7 cellular contexts compared by ENCODE assay signal in genomic region chr20:64083380-64084208, GRCh38. TPM values are rescaled to one million over a fixed set of nuclear protein-coding genes. Genes with fewer than 3 reads are reported as not detected.
DNase-seq lines count a peak whose midpoint lies in the region; ATAC-seq, FAIRE-seq and TF ChIP-seq lines count a peak whose summit lies in the region.

No MANE protein-coding gene starts in this region.

- H3K36me3 Mint-ChIP-seq in WTC11, result no peaks in the 10 kb centered on the region

- H3K27ac Mint-ChIP-seq in WTC11, result no peak overlapping the region

- intact Hi-C loops in kidney (cut with DNase I), result no loop called here

- no peak overlapping the region for H3K27ac ChIP-seq in kidney (ENCODE audit: low read depth in 2 of 2, low read length in 2 of 2)

- no peak for TF ChIP-seq POLR2A in GM12892 (IDR thresholded peaks at IDR 0.05; ENCODE audit: low read depth, low read length)

- ATAC-seq in WTC11, result peak; percentile 47
- no peak for ATAC-seq in HG02840 (IDR thresholded peaks at IDR 0.05; ENCODE audit: low FRiP score, unreplicated experiment)

- DNase-seq in GM12892 (ENCODE audit: insufficient read length) (no peak), NCI-H2196 treated with DMSO at 0.1 percent for 48 hours (lab: John Stamatoyannopoulos, UW; ENCODE audit: unreplicated experiment) (peak; percentile 77), WTC11 (ENCODE audit: low spot score) (peak; percentile 82), cerebellar cortex (ENCODE audit: low spot score) (peak; percentile 75), kidney (peak; percentile 86)
- DNase-seq in stimulated activated CD4-positive, alpha-beta T cell treated with anti-CD3 and anti-CD28 coated beads, Interleukin-1b, Interleukin-23, amount 100 ng/mL, for 24 hours (ENCODE audit: low read depth in 4 of 4, low spot score in 1 of 4), result peak in 3 of 4 experiments; percentile 47 to 69 (median 58)

- no peaks in the 10 kb centered on the region for H3K9me3 ChIP-seq in kidney (ENCODE audit: control insufficient read depth in 1 of 2, low read length in 2 of 2)

- H3K27me3 Mint-ChIP-seq in WTC11 (ENCODE audit: low read depth), result peaks cover 59% of the 10 kb centered on the region

- peak overlapping the region; percentile 63 for H3K4me3 Mint-ChIP-seq in WTC11

- TF ChIP-seq CTCF in WTC11 (IDR thresholded peaks at IDR 0.05) (no peak), kidney (IDR thresholded peaks at IDR 0.05; ENCODE audit: borderline replicate concordance, extremely low read depth, insufficient read depth) (peak; percentile 52)

- H3K4me1 ChIP-seq in kidney (ENCODE audit: control insufficient read depth in 1 of 2, insufficient read depth in 1 of 2, low read depth in 1 of 2, low read length in 2 of 2), result peaks cover under 1 to 16% of the 10 kb centered on the region in 2 donors

- H3K9me3 Mint-ChIP-seq in WTC11, result 0 out of 2 replicates have a peak, but pooled peaks cover 3% of the 10 kb centered on the region

- FAIRE-seq in GM12892 (lab: Jason Lieb, UNC) (peak; percentile 79), kidney (lab: Jason Lieb, UNC) (no peak)

- CTCF ChIA-PET in WTC11 (lab: Charles Lee), result interaction anchor here (0.6 to 5.6 kb wide), 38 partner anchors 8 to 500 kb away, joined by 3 to 119 read pairs (median 5); partner anchors contain the start of genes C20orf204, PCMTD2, PRPF6 and SAMD10

- POLR2A ChIA-PET in WTC11 (lab: Charles Lee), result interaction anchor here (1.0 kb wide), 1 partner anchor 37 kb away, joined by 3 read pairs; no protein-coding TSS in a partner anchor

- H3K9ac ChIP-seq in kidney (ENCODE audit: low read length in 2 of 2), result no peak overlapping the region

- H3K36me3 ChIP-seq in kidney (ENCODE audit: control insufficient read depth in 1 of 2, insufficient read depth in 2 of 2, low read length in 2 of 2), result no peaks in the 10 kb centered on the region

- peak overlapping the region in 1 of 2 donors; percentile 35 for H3K4me3 ChIP-seq in kidney (ENCODE audit: low read length in 2 of 2)

- peaks cover 27% of the 10 kb centered on the region for H3K4me1 Mint-ChIP-seq in WTC11

TF ChIP-seq in WTC11, 78 proteins besides CTCF, POLR2A, EP300 and RAD21 (continues in another document):
- TF ChIP-seq JAZF1 (CRISPR knock-in tag; IDR thresholded peaks at IDR 0.05) (no peak), ZSCAN18 (CRISPR knock-in tag; IDR thresholded peaks at IDR 0.05) (no peak), ELF4 (CRISPR knock-in tag; IDR thresholded peaks at IDR 0.05; ENCODE audit: low read depth) (no peak), AFF4 (CRISPR knock-in tag; IDR thresholded peaks at IDR 0.05; ENCODE audit: borderline replicate concordance) (no peak), TCF7 (CRISPR knock-in tag; IDR thresholded peaks at IDR 0.05; ENCODE audit: low read depth) (0 out of 2 replicates have a peak, but pooled peaks have one; percentile 57), NR2C2 (CRISPR knock-in tag; IDR thresholded peaks at IDR 0.05) (no peak), TEAD1 (CRISPR knock-in tag; IDR thresholded peaks at IDR 0.05) (no peak), ZNF219 (CRISPR knock-in tag; IDR thresholded peaks at IDR 0.05; ENCODE audit: borderline replicate concordance) (no peak), NFATC4 (CRISPR knock-in tag; IDR thresholded peaks at IDR 0.05) (no peak), NFYB (CRISPR knock-in tag; conservative IDR thresholded peaks at IDR 0.05; ENCODE audit: low read depth) (no peak), MXD4 (CRISPR knock-in tag; IDR thresholded peaks at IDR 0.05; ENCODE audit: borderline replicate concordance) (no peak), ESRRA (CRISPR knock-in tag; IDR thresholded peaks at IDR 0.05; ENCODE audit: borderline replicate concordance) (no peak)
- TF ChIP-seq, protein P1, sequence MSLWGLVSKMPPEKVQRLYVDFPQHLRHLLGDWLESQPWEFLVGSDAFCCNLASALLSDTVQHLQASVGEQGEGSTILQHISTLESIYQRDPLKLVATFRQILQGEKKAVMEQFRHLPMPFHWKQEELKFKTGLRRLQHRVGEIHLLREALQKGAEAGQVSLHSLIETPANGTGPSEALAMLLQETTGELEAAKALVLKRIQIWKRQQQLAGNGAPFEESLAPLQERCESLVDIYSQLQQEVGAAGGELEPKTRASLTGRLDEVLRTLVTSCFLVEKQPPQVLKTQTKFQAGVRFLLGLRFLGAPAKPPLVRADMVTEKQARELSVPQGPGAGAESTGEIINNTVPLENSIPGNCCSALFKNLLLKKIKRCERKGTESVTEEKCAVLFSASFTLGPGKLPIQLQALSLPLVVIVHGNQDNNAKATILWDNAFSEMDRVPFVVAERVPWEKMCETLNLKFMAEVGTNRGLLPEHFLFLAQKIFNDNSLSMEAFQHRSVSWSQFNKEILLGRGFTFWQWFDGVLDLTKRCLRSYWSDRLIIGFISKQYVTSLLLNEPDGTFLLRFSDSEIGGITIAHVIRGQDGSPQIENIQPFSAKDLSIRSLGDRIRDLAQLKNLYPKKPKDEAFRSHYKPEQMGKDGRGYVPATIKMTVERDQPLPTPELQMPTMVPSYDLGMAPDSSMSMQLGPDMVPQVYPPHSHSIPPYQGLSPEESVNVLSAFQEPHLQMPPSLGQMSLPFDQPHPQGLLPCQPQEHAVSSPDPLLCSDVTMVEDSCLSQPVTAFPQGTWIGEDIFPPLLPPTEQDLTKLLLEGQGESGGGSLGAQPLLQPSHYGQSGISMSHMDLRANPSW (CRISPR knock-in tag; conservative IDR thresholded peaks at IDR 0.05; ENCODE audit: low read depth), result no peak
- TF ChIP-seq, protein P2, sequence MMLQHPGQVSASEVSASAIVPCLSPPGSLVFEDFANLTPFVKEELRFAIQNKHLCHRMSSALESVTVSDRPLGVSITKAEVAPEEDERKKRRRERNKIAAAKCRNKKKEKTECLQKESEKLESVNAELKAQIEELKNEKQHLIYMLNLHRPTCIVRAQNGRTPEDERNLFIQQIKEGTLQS (CRISPR knock-in tag; conservative IDR thresholded peaks at IDR 0.05), result no peak

RNA-seq across cellular contexts. Expression of gene LKAAEAR1, which starts 0.6 kb away (rescaled TPM):
- not detected for polyA plus RNA-seq in GM12892 (2012; ENCODE audit: missing spikeins)
- total RNA-seq in WTC11 (2021), result 0.53 to 1.7 TPM (median 0.73 TPM) in 3 replicates
- total RNA-seq in kidney, result 0.31 TPM
- polyA plus RNA-seq in kidney (ENCODE audit: insufficient read depth, low read depth, low replicate concordance), result not detected

RNA-seq across cellular contexts. Expression of gene OPRL1, which starts 3.7 kb away (rescaled TPM):
- polyA plus RNA-seq in GM12892 (2012; ENCODE audit: missing spikeins), result 0.23 TPM
- total RNA-seq in WTC11 (2021) (1.7 to 2.2 TPM (median 2.0 TPM) in 3 replicates), kidney (1.2 TPM)
- 0.39 TPM for polyA plus RNA-seq in kidney (ENCODE audit: insufficient read depth, low read depth, low replicate concordance)

RNA-seq across cellular contexts. Expression of gene RGS19, which starts 4.3 kb away (rescaled TPM):
- polyA plus RNA-seq in GM12892 (2012; ENCODE audit: missing spikeins), result 14.0 TPM
- total RNA-seq in WTC11 (2021), result 13.8 to 15.9 TPM (median 15.1 TPM) in 3 replicates
- total RNA-seq in kidney, result 20.2 TPM
- polyA plus RNA-seq in kidney (ENCODE audit: insufficient read depth, low read depth, low replicate concordance), result 6.8 TPM

RNA-seq across cellular contexts. Expression of gene TCEA2, which starts 20.6 kb away (rescaled TPM):
- 10.4 TPM for polyA plus RNA-seq in GM12892 (2012; ENCODE audit: missing spikeins)
- total RNA-seq in WTC11 (2021) (55.8 to 63.6 TPM (median 63.5 TPM) in 3 replicates), kidney (53.8 TPM)
- 90.9 TPM for polyA plus RNA-seq in kidney (ENCODE audit: insufficient read depth, low read depth, low replicate concordance)

RNA-seq across cellular contexts. Expression of gene NPBWR2, which starts 23.8 kb away (rescaled TPM):
- not detected for polyA plus RNA-seq in GM12892 (2012; ENCODE audit: missing spikeins)
- total RNA-seq in WTC11 (2021) (not detected in 3 replicates), kidney (not detected)
- polyA plus RNA-seq in kidney (ENCODE audit: insufficient read depth, low read depth, low replicate concordance), result not detected
